2 cellular contexts compared by ENCODE assay signal in the genomic region with DNA sequence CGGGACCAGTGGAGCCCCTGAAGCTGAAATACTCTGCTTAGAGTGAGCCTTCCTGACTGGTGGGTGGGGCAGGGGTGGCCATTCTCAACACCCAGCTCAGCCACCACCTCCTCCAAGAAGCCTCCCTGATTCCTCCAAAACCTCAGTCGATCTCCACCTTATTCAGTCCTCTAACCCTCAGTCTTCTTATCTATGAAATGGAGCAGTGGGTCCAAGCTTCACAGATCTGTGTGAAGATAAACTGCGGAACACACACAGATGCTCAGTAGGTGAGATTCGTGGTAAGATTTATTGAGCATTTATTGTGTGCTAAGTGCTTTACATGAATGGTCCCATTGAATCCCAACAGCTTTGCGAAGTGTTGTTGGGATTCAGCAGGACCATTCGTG.
TF ChIP-seq lines count a peak whose summit lies in the region.

No MANE protein-coding gene starts in this region.

TF ChIP-seq in SK-N-SH, 30 proteins besides CTCF, POLR2A, EP300 and RAD21 (continued from another document):
- TF ChIP-seq GABPA (IDR thresholded peaks at IDR 0.05; ENCODE audit: low read depth), result no peak

TF ChIP-seq in SK-N-SH treated with all-trans-retinoic acid at 6 μM for 48 hours, 23 proteins besides CTCF, POLR2A, EP300 and RAD21 (continued from another document):
- TF ChIP-seq, protein P1, sequence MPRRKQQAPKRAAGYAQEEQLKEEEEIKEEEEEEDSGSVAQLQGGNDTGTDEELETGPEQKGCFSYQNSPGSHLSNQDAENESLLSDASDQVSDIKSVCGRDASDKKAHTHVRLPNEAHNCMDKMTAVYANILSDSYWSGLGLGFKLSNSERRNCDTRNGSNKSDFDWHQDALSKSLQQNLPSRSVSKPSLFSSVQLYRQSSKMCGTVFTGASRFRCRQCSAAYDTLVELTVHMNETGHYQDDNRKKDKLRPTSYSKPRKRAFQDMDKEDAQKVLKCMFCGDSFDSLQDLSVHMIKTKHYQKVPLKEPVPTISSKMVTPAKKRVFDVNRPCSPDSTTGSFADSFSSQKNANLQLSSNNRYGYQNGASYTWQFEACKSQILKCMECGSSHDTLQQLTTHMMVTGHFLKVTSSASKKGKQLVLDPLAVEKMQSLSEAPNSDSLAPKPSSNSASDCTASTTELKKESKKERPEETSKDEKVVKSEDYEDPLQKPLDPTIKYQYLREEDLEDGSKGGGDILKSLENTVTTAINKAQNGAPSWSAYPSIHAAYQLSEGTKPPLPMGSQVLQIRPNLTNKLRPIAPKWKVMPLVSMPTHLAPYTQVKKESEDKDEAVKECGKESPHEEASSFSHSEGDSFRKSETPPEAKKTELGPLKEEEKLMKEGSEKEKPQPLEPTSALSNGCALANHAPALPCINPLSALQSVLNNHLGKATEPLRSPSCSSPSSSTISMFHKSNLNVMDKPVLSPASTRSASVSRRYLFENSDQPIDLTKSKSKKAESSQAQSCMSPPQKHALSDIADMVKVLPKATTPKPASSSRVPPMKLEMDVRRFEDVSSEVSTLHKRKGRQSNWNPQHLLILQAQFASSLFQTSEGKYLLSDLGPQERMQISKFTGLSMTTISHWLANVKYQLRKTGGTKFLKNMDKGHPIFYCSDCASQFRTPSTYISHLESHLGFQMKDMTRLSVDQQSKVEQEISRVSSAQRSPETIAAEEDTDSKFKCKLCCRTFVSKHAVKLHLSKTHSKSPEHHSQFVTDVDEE (CRISPR knock-in tag; IDR thresholded peaks at IDR 0.05), result no peak
- TF ChIP-seq ISL1 (CRISPR knock-in tag; IDR thresholded peaks at IDR 0.05) (no peak), BACH2 (CRISPR knock-in tag; IDR thresholded peaks at IDR 0.05; ENCODE audit: borderline replicate concordance) (no peak), ZNF8 (CRISPR knock-in tag; IDR thresholded peaks at IDR 0.05) (no peak), POU6F1 (CRISPR knock-in tag; IDR thresholded peaks at IDR 0.05; ENCODE audit: borderline replicate concordance, low read depth) (no peak), PATZ1 (CRISPR knock-in tag; IDR thresholded peaks at IDR 0.05; ENCODE audit: borderline replicate concordance) (no peak), RARB (CRISPR knock-in tag; IDR thresholded peaks at IDR 0.05) (no peak)
